ENCODE assay signal across 11 cellular contexts in genomic region chr3:46986782-46987484, GRCh38. TPM values are rescaled to one million over a fixed set of nuclear protein-coding genes. Genes with fewer than 3 reads are reported as not detected.
DNase-seq lines count a peak whose midpoint lies in the region; ATAC-seq and TF ChIP-seq lines count a peak whose summit lies in the region.
"Had no signal": no experiment of that assay in that cellular context is flagged by ENCODE, and none has a peak within 500 bp of the region (broad histone marks: within the 10 kb centered on the region; RNA-seq: fewer than 3 reads in every experiment).

No MANE protein-coding gene starts in this region.

- H3K27ac Mint-ChIP-seq in activated T-cell treated with anti-CD3 and anti-CD28 coated beads, Interleukin-2, amount 50 U/mL, for 72 hours, result peak overlapping the region; percentile 94
- peak overlapping the region; percentile 91 to 95 for H3K27ac Mint-ChIP-seq in T-cell
- H3K27ac Mint-ChIP-seq: HFFc6 had no signal

- TF ChIP-seq CTCF in stomach (IDR thresholded peaks at IDR 0.05), result no peak
- no peak for TF ChIP-seq CTCF in prostate gland (IDR thresholded peaks at IDR 0.05)

- CTCF ChIA-PET in T-cell (lab: Charles Lee), result no interaction called here

- TF ChIP-seq POLR2A in stomach (IDR thresholded peaks at IDR 0.05) (no peak), prostate gland (IDR thresholded peaks at IDR 0.05) (no peak)

- peaks cover 49% of the 10 kb centered on the region for H3K4me1 Mint-ChIP-seq in activated T-cell treated with anti-CD3 and anti-CD28 coated beads, Interleukin-2, amount 50 U/mL, for 72 hours (ENCODE audit: low read depth)
- H3K4me1 Mint-ChIP-seq in T-cell, result peaks cover 74 to 89% (median 78%) of the 10 kb centered on the region in 3 donors

- WGBS in stomach, 5 donors, result 44 to 67% (median 60%) methylated on average over 1 to 3 of the region's 3 CpGs
- 72% methylated on average over 3 of the region's 3 CpGs for WGBS in prostate gland

- POLR2A ChIA-PET in T-cell (lab: Charles Lee), result no interaction called here

- H3K27ac ChIP-seq in stomach, result peak overlapping the region; percentile 31 to 85 (median 69)
- H3K27ac ChIP-seq in prostate gland, result no peak overlapping the region

- H3K4me3 ChIP-seq in stomach (peak overlapping the region in 2 of 4 donors; percentile 12 to 31), prostate gland (no peak overlapping the region)

- ATAC-seq in activated T-cell treated with anti-CD3 and anti-CD28 coated beads, Interleukin-2, amount 50 U/mL, for 72 hours (replicated peaks in 1 of 2), result no peak
- ATAC-seq in T-cell (replicated peaks in 1 of 4), result no peak
- no peak for ATAC-seq in left ventricle myocardium superior

- no peak for TF ChIP-seq EP300 in stomach (IDR thresholded peaks at IDR 0.05)

- H3K27me3 ChIP-seq in stomach, result no peaks in the 10 kb centered on the region
- H3K27me3 ChIP-seq in prostate gland (replicated peaks; ENCODE audit: insufficient read depth), result no peaks in the 10 kb centered on the region

- H3K36me3 Mint-ChIP-seq in activated T-cell treated with anti-CD3 and anti-CD28 coated beads, Interleukin-2, amount 50 U/mL, for 72 hours (ENCODE audit: insufficient read depth in 2 of 2), result peaks cover 0 to 1% of the 10 kb centered on the region in 2 donors
- peaks cover 19% of the 10 kb centered on the region for H3K36me3 Mint-ChIP-seq in T-cell

- intact Hi-C loops in left ventricle myocardium superior (cut with micrococcal nuclease), result no loop called here
- intact Hi-C loops in stomach (cut with DNase I; ENCODE audit: low total_unique reads), result no loop called here
- intact Hi-C loops in prostate gland (cut with DNase I), result no loop called here

- H3K4me1 ChIP-seq in stomach (peaks cover 52 to 92% (median 78%) of the 10 kb centered on the region in 4 donors), prostate gland (replicated peaks) (peaks cover 7% of the 10 kb centered on the region)

- H3K9me3 ChIP-seq in stomach (no peaks in the 10 kb centered on the region), prostate gland (no peaks in the 10 kb centered on the region)

- no peaks in the 10 kb centered on the region for H3K27me3 Mint-ChIP-seq in activated T-cell treated with anti-CD3 and anti-CD28 coated beads, Interleukin-2, amount 50 U/mL, for 72 hours (ENCODE audit: low read depth)
- no peaks in the 10 kb centered on the region for H3K27me3 Mint-ChIP-seq in T-cell

- peak overlapping the region; percentile 82 to 85 for H3K4me3 Mint-ChIP-seq in activated T-cell treated with anti-CD3 and anti-CD28 coated beads, Interleukin-2, amount 50 U/mL, for 72 hours
- H3K4me3 Mint-ChIP-seq in T-cell, result peak overlapping the region; percentile 66 to 73 (median 67)
- H3K4me3 Mint-ChIP-seq: HFFc6 had no signal

- H3K36me3 ChIP-seq in stomach (peaks cover 7 to 51% (median 36%) of the 10 kb centered on the region in 4 donors), prostate gland (no peaks in the 10 kb centered on the region)

- H3K9me3 Mint-ChIP-seq in activated T-cell treated with anti-CD3 and anti-CD28 coated beads, Interleukin-2, amount 50 U/mL, for 72 hours, result no peaks in the 10 kb centered on the region
- no peaks in the 10 kb centered on the region for H3K9me3 Mint-ChIP-seq in T-cell
- H3K9me3 Mint-ChIP-seq: HFFc6 had no signal

- DNase-seq in activated T-cell treated with anti-CD3 and anti-CD28 coated beads, Interleukin-2, amount 50 U/mL, for 72 hours, result no peak
- DNase-seq in activated T-cell treated with anti-CD3 and anti-CD28 coated beads, Interleukin-2, amount 50 U/mL, for 48 hours, result no peak
- no peak for DNase-seq in T-cell
- peak; percentile 18 for DNase-seq in left ventricle myocardium superior
- DNase-seq in stomach, result no peak
- no peak for DNase-seq in activated effector memory CD4-positive, alpha-beta T cell treated with anti-CD3 and anti-CD28 coated beads, Interleukin-2, amount 50 U/mL, for 16 hours
- DNase-seq in cerebellar cortex (ENCODE audit: low spot score), result no peak
- no peak for DNase-seq in prostate gland (ENCODE audit: low spot score)
- DNase-seq: cortex of kidney, HFFc6, NCI-H526 treated with DMSO at 0.1 percent for 48 hours had no signal

RNA-seq across cellular contexts. Expression of gene NBEAL2, which starts 7.5 kb away (rescaled TPM):
- total RNA-seq in activated T-cell treated with anti-CD3 and anti-CD28 coated beads, Interleukin-2, amount 50 U/mL, for 72 hours, result 10 to 100 TPM; 84.0 to 87.4 TPM
- total RNA-seq in T-cell (100 to 1,000 TPM; 141 to 206 (median 182) TPM), left ventricle myocardium superior (11.4 TPM), stomach (100 to 1,000 TPM in 4 of 5 donors, 10 to 100 TPM in 1; 50.9 to 653 (median 247) TPM), prostate gland (10 to 100 TPM; 25.8 to 53.5 TPM)
- polyA plus RNA-seq in stomach, result 100 to 1,000 TPM in 1 of 3 donors, 10 to 100 TPM in 2; 35.0 to 193 (median 49.2) TPM

RNA-seq across cellular contexts. Expression of gene CCDC12, which starts 10.4 kb away (rescaled TPM):
- 10 to 100 TPM; 54.7 to 56.2 TPM for total RNA-seq in activated T-cell treated with anti-CD3 and anti-CD28 coated beads, Interleukin-2, amount 50 U/mL, for 72 hours
- 10 to 100 TPM; 66.5 to 78.4 (median 72.8) TPM for total RNA-seq in T-cell
- total RNA-seq in left ventricle myocardium superior, result 29.6 TPM
- 10 to 100 TPM in 4 of 5 donors, 1 to 10 TPM in 1; 2.9 to 55.3 (median 38.4) TPM for total RNA-seq in stomach
- 10 to 100 TPM; 84.2 to 88.7 (median 84.5) TPM for polyA plus RNA-seq in stomach
- 10 to 100 TPM; 34.6 to 78.7 TPM for total RNA-seq in prostate gland

Comparison
In these comparisons a context has a peak if more than half of its experiments do, and no peak if none do; other contexts are left out.
1. H3K27ac ChIP-seq: peak in stomach (5 of 5); none in prostate gland (0 of 2).